8 cellular contexts compared by ENCODE assay signal in genomic region chr5:150484964-150485769, GRCh38. TPM values are rescaled to one million over a fixed set of nuclear protein-coding genes. Genes with fewer than 3 reads are reported as not detected.
DNase-seq lines count a peak whose midpoint lies in the region; ATAC-seq and TF ChIP-seq lines count a peak whose summit lies in the region.

No MANE protein-coding gene starts in this region.

- H3K9me3 ChIP-seq in BLaER1 treated with 17β-estradiol and CSF1 and Interleukin-3, amounts not matched to agents 10 nM and 100 nM (replicated peaks in 1 of 11), result no peaks in the 10 kb centered on the region

- DNase-seq in LNCaP clone FGC (ENCODE audit: low read depth) (no peak), coronary artery (ENCODE audit: low spot score) (no peak), cortex of kidney (lab: John Stamatoyannopoulos, UW) (no peak), inferior parietal cortex (ENCODE audit: extremely low spot score) (no peak), NCI-H345 treated with DMSO at 0.1 percent for 48 hours (lab: John Stamatoyannopoulos, UW; ENCODE audit: unreplicated experiment) (no peak)
- no peak for DNase-seq in natural killer cell treated with Interleukin-12 subunit alpha and Interleukin-12 subunit beta and Interleukin-15 and Interleukin-18, amount 100 ng/mL, for 72 hours (ENCODE audit: low spot score)
- DNase-seq in stimulated activated CD4-positive, alpha-beta T cell treated with anti-CD3 and anti-CD28 coated beads, Interleukin-2, amount 100 ng/mL, for 24 hours, result no peak

- no peaks in the 10 kb centered on the region for H3K27me3 ChIP-seq in BLaER1 treated with 17β-estradiol and CSF1 and Interleukin-3, amounts not matched to agents 10 nM and 100 nM

- H3K4me2 ChIP-seq in BLaER1 treated with 17β-estradiol and CSF1 and Interleukin-3, amounts not matched to agents 10 nM and 100 nM, result peak overlapping the region; percentile 82 to 96 (median 90)

- no peaks in the 10 kb centered on the region for H3K36me3 Mint-ChIP-seq in natural killer cell treated with Interleukin-12 subunit alpha and Interleukin-12 subunit beta and Interleukin-15 and Interleukin-18, amount 100 ng/mL, for 72 hours

- H3K27ac Mint-ChIP-seq in natural killer cell treated with Interleukin-12 subunit alpha and Interleukin-12 subunit beta and Interleukin-15 and Interleukin-18, amount 100 ng/mL, for 72 hours, result peak overlapping the region; percentile 26 to 58

- peak overlapping the region; percentile 90 to 98 (median 94) for H3K9ac ChIP-seq in BLaER1 treated with 17β-estradiol and CSF1 and Interleukin-3, amounts not matched to agents 10 nM and 100 nM

- peaks cover 34 to 43% (median 39%) of the 10 kb centered on the region in 10 experiments for H3K4me1 ChIP-seq in BLaER1 treated with 17β-estradiol and CSF1 and Interleukin-3, amounts not matched to agents 10 nM and 100 nM

- H3K4me3 Mint-ChIP-seq in natural killer cell treated with Interleukin-12 subunit alpha and Interleukin-12 subunit beta and Interleukin-15 and Interleukin-18, amount 100 ng/mL, for 72 hours, result peak overlapping the region; percentile 78

- peaks cover 16 to 34% (median 29%) of the 10 kb centered on the region in 11 experiments; a peak in 21 of 22 replicates for H4K20me1 ChIP-seq in BLaER1 treated with 17β-estradiol and CSF1 and Interleukin-3, amounts not matched to agents 10 nM and 100 nM

- TF ChIP-seq CTCF in LNCaP clone FGC (IDR thresholded peaks at IDR 0.05; ENCODE audit: control insufficient read depth, extremely low read depth, insufficient read depth) (no peak), coronary artery (IDR thresholded peaks at IDR 0.05) (no peak)

- H3K27me3 Mint-ChIP-seq in natural killer cell treated with Interleukin-12 subunit alpha and Interleukin-12 subunit beta and Interleukin-15 and Interleukin-18, amount 100 ng/mL, for 72 hours, result peaks cover 0 to 3% of the 10 kb centered on the region in 2 donors

- peak overlapping the region; percentile 85 to 95 (median 91) for H3K27ac ChIP-seq in BLaER1 treated with 17β-estradiol and CSF1 and Interleukin-3, amounts not matched to agents 10 nM and 100 nM
- H3K27ac ChIP-seq in coronary artery, result peak overlapping the region; percentile 93 to 97

- peak overlapping the region; percentile 81 to 95 (median 86) for H3K4me3 ChIP-seq in BLaER1 treated with 17β-estradiol and CSF1 and Interleukin-3, amounts not matched to agents 10 nM and 100 nM
- H3K4me3 ChIP-seq in LNCaP clone FGC (ENCODE audit: low read depth, low read length), result peak overlapping the region; percentile 83
- H3K4me3 ChIP-seq in coronary artery, result peak overlapping the region; percentile 94

- no peaks in the 10 kb centered on the region for H3K9me3 Mint-ChIP-seq in natural killer cell treated with Interleukin-12 subunit alpha and Interleukin-12 subunit beta and Interleukin-15 and Interleukin-18, amount 100 ng/mL, for 72 hours

- H3K4me1 Mint-ChIP-seq in natural killer cell treated with Interleukin-12 subunit alpha and Interleukin-12 subunit beta and Interleukin-15 and Interleukin-18, amount 100 ng/mL, for 72 hours (ENCODE audit: low read depth in 2 of 2), result peaks cover 16 to 19% of the 10 kb centered on the region in 2 donors

- peaks cover 0 to 2% (median 0%) of the 10 kb centered on the region in 11 experiments; a peak in 1 of 22 replicates for H3K36me3 ChIP-seq in BLaER1 treated with 17β-estradiol and CSF1 and Interleukin-3, amounts not matched to agents 10 nM and 100 nM

- ATAC-seq in natural killer cell treated with Interleukin-12 subunit alpha and Interleukin-12 subunit beta and Interleukin-15 and Interleukin-18, amount 100 ng/mL, for 72 hours, result no peak

RNA-seq across cellular contexts. Expression of gene NDST1, which starts 22.8 kb away (rescaled TPM):
- total RNA-seq in natural killer cell treated with Interleukin-12 subunit alpha and Interleukin-12 subunit beta and Interleukin-15 and Interleukin-18, amount 100 ng/mL, for 72 hours, result 1 to 10 TPM; 4.0 to 7.8 TPM

RNA-seq across cellular contexts. Expression of gene RPS14, which starts 35.6 kb away (rescaled TPM):
- total RNA-seq in natural killer cell treated with Interleukin-12 subunit alpha and Interleukin-12 subunit beta and Interleukin-15 and Interleukin-18, amount 100 ng/mL, for 72 hours, result 1,000 to 10,000 TPM; 1,429 to 1,580 TPM
